In the genomic region with DNA sequence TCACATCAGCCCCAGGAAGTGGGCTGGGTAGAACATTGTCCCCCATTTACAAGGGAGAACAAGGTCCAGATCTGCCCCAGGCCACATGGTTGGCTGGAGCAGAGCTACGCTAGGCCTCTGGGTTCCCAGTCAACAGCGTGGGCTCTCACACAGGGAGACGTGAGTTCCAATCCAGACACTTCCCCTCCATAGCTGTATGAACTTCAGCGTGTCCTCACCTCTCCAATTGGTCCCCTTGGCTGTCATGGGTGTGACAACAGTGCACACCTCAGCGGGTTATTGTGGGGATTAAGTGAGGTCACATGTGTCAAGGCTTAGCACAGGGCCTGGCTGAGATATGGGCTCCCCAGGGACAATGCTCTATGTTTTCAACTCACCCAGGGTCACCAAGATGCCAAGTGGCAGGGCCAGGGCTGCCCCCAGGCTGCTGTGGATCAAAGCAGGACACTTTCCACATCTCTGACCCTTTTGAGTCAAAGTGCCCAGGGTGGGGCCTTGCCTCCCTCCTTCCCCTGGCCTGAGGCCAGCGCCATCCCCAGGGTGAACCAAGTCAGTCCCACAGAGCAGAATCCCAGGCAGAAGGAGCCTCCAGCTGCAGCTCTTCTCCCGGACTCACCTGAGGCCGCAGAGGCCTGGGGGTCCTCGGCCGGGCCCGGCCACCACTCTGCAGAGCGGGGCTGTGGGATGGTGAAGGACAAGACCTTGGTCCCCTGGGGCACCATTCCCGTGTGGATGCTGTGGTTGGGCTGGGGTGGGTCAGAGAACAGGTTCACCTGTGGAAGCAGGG, we compare ENCODE assay signal across 14 cellular contexts. TPM values are rescaled to one million over a fixed set of nuclear protein-coding genes. Genes with fewer than 3 reads are reported as not detected.
DNase-seq lines count a peak whose midpoint lies in the region; ATAC-seq and TF ChIP-seq lines count a peak whose summit lies in the region.
"Had no signal": no experiment of that assay in that cellular context is flagged by ENCODE, and none has a peak within 500 bp of the region (broad histone marks: within the 10 kb centered on the region; RNA-seq: fewer than 3 reads in every experiment).

No MANE protein-coding gene starts in this region.

- peaks cover 0 to 6% (median 0%) of the 10 kb centered on the region in 11 experiments; a peak in 9 of 22 replicates for H3K9me3 ChIP-seq in BLaER1 treated with 17β-estradiol and CSF1 and Interleukin-3, amounts not matched to agents 10 nM and 100 nM (replicated peaks in 1 of 11)
- no peaks in the 10 kb centered on the region for H3K9me3 ChIP-seq in KOPT-K1 (ENCODE audit: insufficient read depth, low read length, poor library complexity, severe bottlenecking)
- no peaks in the 10 kb centered on the region for H3K9me3 ChIP-seq in ascending aorta
- H3K9me3 ChIP-seq: gastrocnemius medialis had no signal

- DNase-seq in ascending aorta (ENCODE audit: low spot score in 2 of 2): peak in 1 of 2 donors; percentile 63
- DNase-seq in natural killer cell: no peak
- no peak for DNase-seq in retina
- DNase-seq in activated gamma-delta T cell treated with Interleukin-2 at 50 U/mL for 16 hours: no peak
- no peak for DNase-seq in stimulated activated naive CD4-positive, alpha-beta T cell (lab: John Stamatoyannopoulos, UW)
- DNase-seq: activated CD8-positive, alpha-beta memory T cell treated with anti-CD3 and anti-CD28 coated beads, Interleukin-2, amount 50 U/mL, for 4 hours; gastrocnemius medialis; NCI-H1092; NCI-H774; right cardiac atrium had no signal

- TF ChIP-seq CTCF in ascending aorta (IDR thresholded peaks at IDR 0.05) (no peak), natural killer cell (IDR thresholded peaks at IDR 0.05) (no peak)

- intact Hi-C loops in ascending aorta (cut with DNase I): loop anchor here (1.0 to 2.0 kb wide), 2 partner anchors 19 to 25 kb away; no protein-coding TSS in a partner anchor
- intact Hi-C loops in natural killer cell (cut with micrococcal nuclease): loop anchor here (5.0 kb wide), 1 partner anchor 846 kb away; no protein-coding TSS in a partner anchor

- H3K4me3 ChIP-seq in BLaER1 treated with 17β-estradiol and CSF1 and Interleukin-3, amounts not matched to agents 10 nM and 100 nM: peak overlapping the region in 6 of 10 experiments; percentile 9 to 52 (median 30); a peak in 8 of 20 replicates
- H3K4me3 ChIP-seq in ascending aorta: no peak overlapping the region
- H3K4me3 ChIP-seq: gastrocnemius medialis had no signal

- peaks cover 0 to 3% of the 10 kb centered on the region in 2 donors for H3K9me3 Mint-ChIP-seq in natural killer cell

- H3K27me3 ChIP-seq in BLaER1 treated with 17β-estradiol and CSF1 and Interleukin-3, amounts not matched to agents 10 nM and 100 nM: no peaks in the 10 kb centered on the region
- no peaks in the 10 kb centered on the region for H3K27me3 ChIP-seq in ascending aorta
- H3K27me3 ChIP-seq: gastrocnemius medialis had no signal

- peak overlapping the region; percentile 38 for H3K4me3 Mint-ChIP-seq in natural killer cell

- no peaks in the 10 kb centered on the region for H3K27me3 Mint-ChIP-seq in natural killer cell (ENCODE audit: low read depth in 2 of 2)

- peak overlapping the region; percentile 60 to 100 (median 99) for H3K27ac ChIP-seq in BLaER1 treated with 17β-estradiol and CSF1 and Interleukin-3, amounts not matched to agents 10 nM and 100 nM
- H3K27ac ChIP-seq in KOPT-K1 (ENCODE audit: low read depth, low read length, poor library complexity, severe bottlenecking) (peak overlapping the region; percentile 50), ascending aorta (peak overlapping the region; percentile 64 to 66)

- H3K9ac ChIP-seq in BLaER1 treated with 17β-estradiol and CSF1 and Interleukin-3, amounts not matched to agents 10 nM and 100 nM: peak overlapping the region; percentile 53 to 92 (median 80); a peak in 21 of 22 replicates

- peaks cover 54 to 82% (median 69%) of the 10 kb centered on the region in 11 experiments for H3K36me3 ChIP-seq in BLaER1 treated with 17β-estradiol and CSF1 and Interleukin-3, amounts not matched to agents 10 nM and 100 nM
- H3K36me3 ChIP-seq in KOPT-K1 (ENCODE audit: insufficient read depth, low read length): peaks cover 87% of the 10 kb centered on the region
- peaks cover 25 to 71% of the 10 kb centered on the region in 2 donors for H3K36me3 ChIP-seq in ascending aorta
- H3K36me3 ChIP-seq: gastrocnemius medialis had no signal

- peaks cover 97 to 100% (median 98%) of the 10 kb centered on the region in 10 experiments for H3K4me1 ChIP-seq in BLaER1 treated with 17β-estradiol and CSF1 and Interleukin-3, amounts not matched to agents 10 nM and 100 nM
- H3K4me1 ChIP-seq in ascending aorta: peaks cover 0 to 29% of the 10 kb centered on the region in 2 donors

- H3K4me1 Mint-ChIP-seq in natural killer cell: peaks cover 53 to 76% of the 10 kb centered on the region in 2 donors

- peak overlapping the region; percentile 79 to 86 for H3K27ac Mint-ChIP-seq in natural killer cell

- peaks cover 16% of the 10 kb centered on the region for H3K36me3 Mint-ChIP-seq in natural killer cell

- peak overlapping the region; percentile 87 to 98 (median 94) for H3K4me2 ChIP-seq in BLaER1 treated with 17β-estradiol and CSF1 and Interleukin-3, amounts not matched to agents 10 nM and 100 nM

- ATAC-seq in natural killer cell (no peak), HG03108 (IDR thresholded peaks at IDR 0.05; ENCODE audit: unreplicated experiment) (no peak)
- ATAC-seq: gastrocnemius medialis, right cardiac atrium had no signal

- no peaks in the 10 kb centered on the region for H4K20me1 ChIP-seq in BLaER1 treated with 17β-estradiol and CSF1 and Interleukin-3, amounts not matched to agents 10 nM and 100 nM

RNA-seq across cellular contexts. Expression of gene AKNA, which starts 19.8 kb away (rescaled TPM):
- total RNA-seq in ascending aorta (87.9 TPM), natural killer cell (100 to 1,000 TPM; 577 to 743 (median 676) TPM)

RNA-seq across cellular contexts. Expression of gene ORM2, which starts 38.3 kb away (rescaled TPM):
- 0.64 TPM for total RNA-seq in ascending aorta
- total RNA-seq in natural killer cell: not detected
- total RNA-seq: lower leg skin, right cardiac atrium had no signal

RNA-seq across cellular contexts. Expression of gene ORM1, which starts 45.1 kb away (rescaled TPM):
- total RNA-seq in ascending aorta (53.3 TPM), natural killer cell (under 1 TPM in 1 of 3 donors, not detected in 2; 1.00 TPM)
- total RNA-seq: lower leg skin had no signal

Comparison
In these comparisons a context has a peak if more than half of its experiments do, and no peak if none do; other contexts are left out.
1. H3K4me3 ChIP-seq: peak in BLaER1 treated with 17β-estradiol and CSF1 and Interleukin-3, amounts not matched to agents 10 nM and 100 nM (6 of 10); none in ascending aorta (0 of 2).
2. RNA of gene ORM1, which starts 45.1 kb away (total RNA-seq): 53.3 TPM in ascending aorta (single experiment); 1.00 TPM in natural killer cell; every median in the first group is over 10 times any median in the second.
3. Peak in every context shown above with its lines, with median percentiles within 50 percentile points of each other: H3K27ac ChIP-seq.